30 cellular contexts compared by ENCODE assay signal in genomic region chr13:37944476-37945442, GRCh38.
DNase-seq lines count a peak whose midpoint lies in the region; ATAC-seq, FAIRE-seq and TF ChIP-seq lines count a peak whose summit lies in the region.
"Had no signal": no experiment of that assay in that cellular context is flagged by ENCODE, and none has a peak within 500 bp of the region (broad histone marks: within the 10 kb centered on the region; RNA-seq: fewer than 3 reads in every experiment).

No MANE protein-coding gene starts in this region.

- H3K4me1 ChIP-seq in GM23338 (ENCODE audit: insufficient read depth): no peaks in the 10 kb centered on the region
- H3K4me1 ChIP-seq in adipocyte (ENCODE audit: control insufficient read depth, insufficient read depth, low read length): no peaks in the 10 kb centered on the region
- H3K4me1 ChIP-seq in pancreas: peaks cover 0 to 9% (median 0%) of the 10 kb centered on the region in 3 donors
- H3K4me1 ChIP-seq: gastrocnemius medialis, testis had no signal

- no peak for TF ChIP-seq CTCF in GM23338 (conservative IDR thresholded peaks at IDR 0.05; ENCODE audit: low read depth in 2 of 2)
- no peak for TF ChIP-seq CTCF in pancreas (IDR thresholded peaks at IDR 0.05)

- no peak overlapping the region for H3K4me3 ChIP-seq in GM23338
- H3K4me3 ChIP-seq in adipocyte (ENCODE audit: low read length): no peak overlapping the region
- no peak overlapping the region for H3K4me3 ChIP-seq in pancreas
- H3K4me3 ChIP-seq: gastrocnemius medialis, testis had no signal

- no peak overlapping the region for H3K4me2 ChIP-seq in GM23338

- intact Hi-C loops in pancreas (cut with DNase I): no loop called here

- H3K9ac ChIP-seq in adipocyte (ENCODE audit: low read length): no peak overlapping the region

- no peak for ATAC-seq in GM23338
- ATAC-seq in pancreas: peak; percentile 37 to 54 (median 46)
- no peak for ATAC-seq in HG03571 (IDR thresholded peaks at IDR 0.05; ENCODE audit: unreplicated experiment)
- ATAC-seq: gastrocnemius medialis had no signal

- H3K9me3 ChIP-seq in adipocyte (ENCODE audit: control insufficient read depth, low read length) (no peaks in the 10 kb centered on the region), pancreas (no peaks in the 10 kb centered on the region)
- H3K9me3 ChIP-seq: gastrocnemius medialis, testis had no signal

- no peaks in the 10 kb centered on the region for H3K9me3 Mint-ChIP-seq in GM23338
- H3K9me3 Mint-ChIP-seq: memory B cell; T-helper 1 cell treated with Interleukin-12 subunit alpha and Interleukin-12 subunit beta and Interleukin-4 antibody, amounts not matched to agents 30 μg/mL and 1 μg/mL, for 36 hours had no signal

- no peak for FAIRE-seq in pancreas (lab: Jason Lieb, UNC)
- FAIRE-seq: D721Med, GM12891, TTC549, urothelium cell line had no signal

- no peaks in the 10 kb centered on the region for H3K36me3 Mint-ChIP-seq in GM23338 (ENCODE audit: low read depth)
- H3K36me3 Mint-ChIP-seq: activated naive CD8-positive, alpha-beta T cell treated with anti-CD3 and anti-CD28 coated beads, Interleukin-2, amount 10 ng/mL, durations not matched to agents 7 days and 5 days; memory B cell had no signal

- 63 to 71% methylated on average over 13 of the region's 13 CpGs for WGBS in pancreas, 2 donors

- peak overlapping the region; percentile 86 for H2AFZ ChIP-seq in GM23338

- no peaks in the 10 kb centered on the region; the same call in 2 of the 3 replicates for H3K4me1 Mint-ChIP-seq in GM23338
- H3K4me1 Mint-ChIP-seq: activated naive CD8-positive, alpha-beta T cell treated with anti-CD3 and anti-CD28 coated beads, Interleukin-2, amount 10 ng/mL, durations not matched to agents 7 days and 5 days; memory B cell had no signal

- H3K27ac ChIP-seq in GM23338 (ENCODE audit: low read depth) (no peak overlapping the region), pancreas (peak overlapping the region in 1 of 4 donors; percentile 25)
- H3K27ac ChIP-seq: epithelial cell of prostate, gastrocnemius medialis, RWPE1, testis had no signal

- no peaks in the 10 kb centered on the region for H3K79me2 ChIP-seq in GM23338 (replicated peaks; ENCODE audit: insufficient read depth)

- no peaks in the 10 kb centered on the region for H4K20me1 ChIP-seq in GM23338 (replicated peaks; ENCODE audit: insufficient read depth)

- H3K36me3 ChIP-seq in GM23338 (ENCODE audit: insufficient read depth): no peaks in the 10 kb centered on the region
- no peaks in the 10 kb centered on the region for H3K36me3 ChIP-seq in adipocyte (ENCODE audit: control insufficient read depth, insufficient read depth, low read length, severe bottlenecking)
- no peaks in the 10 kb centered on the region for H3K36me3 ChIP-seq in pancreas
- H3K36me3 ChIP-seq: gastrocnemius medialis had no signal

- H3K27me3 Mint-ChIP-seq in GM23338 (ENCODE audit: insufficient read depth, low read depth, poor library complexity): peaks cover 2% of the 10 kb centered on the region
- H3K27me3 Mint-ChIP-seq: activated naive CD8-positive, alpha-beta T cell treated with anti-CD3 and anti-CD28 coated beads, Interleukin-2, amount 10 ng/mL, durations not matched to agents 7 days and 5 days; CD4-positive, alpha-beta T cell; memory B cell had no signal

- H3F3A ChIP-seq in GM23338 (replicated peaks; ENCODE audit: low read depth): no peaks in the 10 kb centered on the region

- no peaks in the 10 kb centered on the region for H3K27me3 ChIP-seq in GM23338 (ENCODE audit: insufficient read depth)
- no peaks in the 10 kb centered on the region for H3K27me3 ChIP-seq in adipocyte (replicated peaks; ENCODE audit: control insufficient read depth, insufficient read depth, low read length)
- H3K27me3 ChIP-seq in pancreas: no peaks in the 10 kb centered on the region
- H3K27me3 ChIP-seq: gastrocnemius medialis, testis had no signal

- DNase-seq in GM23338 (ENCODE audit: low spot score) (peak; percentile 9), adipocyte (ENCODE audit: low read depth) (peak; percentile 7), fibroblast of peridontal ligament (ENCODE audit: extremely low read depth) (peak; percentile 49), pancreas (peak in 1 of 6 donors; percentile 10), DMS153 treated with DMSO at 0.1 percent for 48 hours (lab: John Stamatoyannopoulos, UW; ENCODE audit: unreplicated experiment) (no peak)
- DNase-seq in activated CD4-positive, alpha-beta T cell treated with anti-CD3 and anti-CD28 coated beads for 48 hours: no peak
- DNase-seq: activated CD4-positive, alpha-beta T cell treated with anti-CD3 and anti-CD28 coated beads for 1 hour; activated CD8-positive, alpha-beta memory T cell treated with anti-CD3 and anti-CD28 coated beads for 24 hours; activated effector memory CD4-positive, alpha-beta T cell treated with anti-CD3 and anti-CD28 coated beads, Interleukin-2, amount 50 U/mL, for 16 hours; activated naive CD8-positive, alpha-beta T cell treated with anti-CD3 and anti-CD28 coated beads, Interleukin-2, amount 10 ng/mL, durations not matched to agents 7 days and 5 days; AML-193; CD4-positive, alpha-beta T cell; cerebellar nuclear complex; gastrocnemius medialis; hippocampal formation; NCI-H1092; NCI-H2081; NCI-H345; NCI-H774; stimulated activated naive CD4-positive, alpha-beta T cell treated with Interleukin-2 at 50 U/mL for 16 hours; testis had no signal

- H3K9me2 ChIP-seq in GM23338 (ENCODE audit: insufficient read depth): no peaks in the 10 kb centered on the region

- H3K27ac Mint-ChIP-seq in GM23338: no peak overlapping the region
- H3K27ac Mint-ChIP-seq: activated naive CD8-positive, alpha-beta T cell treated with anti-CD3 and anti-CD28 coated beads, Interleukin-2, amount 10 ng/mL, durations not matched to agents 7 days and 5 days; CD4-positive, alpha-beta T cell; memory B cell; T-helper 1 cell treated with Interleukin-12 subunit alpha and Interleukin-12 subunit beta and Interleukin-4 antibody, amounts not matched to agents 30 μg/mL and 1 μg/mL, for 36 hours had no signal

- no peak overlapping the region for H3K4me3 Mint-ChIP-seq in GM23338
- H3K4me3 Mint-ChIP-seq: activated naive CD8-positive, alpha-beta T cell treated with anti-CD3 and anti-CD28 coated beads, Interleukin-2, amount 10 ng/mL, durations not matched to agents 7 days and 5 days; CD4-positive, alpha-beta T cell; memory B cell; T-helper 1 cell treated with Interleukin-12 subunit alpha and Interleukin-12 subunit beta and Interleukin-4 antibody, amounts not matched to agents 30 μg/mL and 1 μg/mL, for 36 hours had no signal

TF ChIP-seq in GM23338, 12 proteins besides CTCF, POLR2A, EP300 and RAD21 (continues in another document):
- TF ChIP-seq POLR2AphosphoS5 (IDR thresholded peaks at IDR 0.05; ENCODE audit: low read depth) (no peak), ZNF114 (CRISPR knock-in tag; IDR thresholded peaks at IDR 0.05) (no peak), ETS1 (IDR thresholded peaks at IDR 0.05) (no peak), REST (IDR thresholded peaks at IDR 0.05; ENCODE audit: unreplicated experiment) (no peak), ZNF331 (CRISPR knock-in tag; IDR thresholded peaks at IDR 0.05; ENCODE audit: low read depth) (no peak), CREB1 (CRISPR knock-in tag; IDR thresholded peaks at IDR 0.05; ENCODE audit: low read depth) (no peak), EZH2phosphoT487 (IDR thresholded peaks at IDR 0.05; ENCODE audit: unreplicated experiment) (no peak), JUNB (IDR thresholded peaks at IDR 0.05; ENCODE audit: unreplicated experiment) (no peak), STAT1 (IDR thresholded peaks at IDR 0.05; ENCODE audit: unreplicated experiment) (no peak), NANOG (IDR thresholded peaks at IDR 0.05; ENCODE audit: borderline replicate concordance) (no peak)

Comparison
In these comparisons a context has a peak if more than half of its experiments do, and no peak if none do; other contexts are left out.
1. ATAC-seq: peak in pancreas (4 of 4); none in GM23338 (single experiment) and HG03571 (single experiment).
2. DNase-seq: peak in GM23338 (single experiment), adipocyte (single experiment) and fibroblast of peridontal ligament (single experiment); none in DMS153 treated with DMSO at 0.1 percent for 48 hours (single experiment) and activated CD4-positive, alpha-beta T cell treated with anti-CD3 and anti-CD28 coated beads for 48 hours (single experiment).